19 cellular contexts compared by ENCODE assay signal in the genomic region with DNA sequence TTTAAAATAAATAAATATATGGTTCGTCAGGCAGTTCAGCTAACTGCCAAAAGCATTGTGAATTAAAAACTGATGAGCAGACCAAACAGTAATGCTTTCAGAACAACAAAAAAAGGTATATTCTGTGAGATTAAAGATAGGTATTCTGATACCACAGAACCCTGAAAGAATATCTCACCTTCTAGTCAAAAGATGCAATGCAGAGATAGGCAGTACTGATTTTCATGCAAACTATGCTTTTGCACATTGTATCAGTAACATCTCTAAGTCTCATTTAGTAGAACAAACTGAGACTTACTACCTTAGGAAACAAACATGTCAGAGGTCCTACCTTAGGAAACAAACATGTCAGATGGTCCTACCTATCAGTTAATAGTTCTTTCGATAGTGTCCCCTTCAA. TPM values are rescaled to one million over a fixed set of nuclear protein-coding genes. Genes with fewer than 3 reads are reported as not detected.
DNase-seq lines count a peak whose midpoint lies in the region; ATAC-seq and TF ChIP-seq lines count a peak whose summit lies in the region.
"Had no signal": no experiment of that assay in that cellular context is flagged by ENCODE, and none has a peak within 500 bp of the region (broad histone marks: within the 10 kb centered on the region; RNA-seq: fewer than 3 reads in every experiment).

No MANE protein-coding gene starts in this region.

- no peak overlapping the region for H3K9ac ChIP-seq in parathyroid adenoma
- H3K9ac ChIP-seq: BLaER1 treated with 17β-estradiol and CSF1 and Interleukin-3, amounts not matched to agents 10 nM and 100 nM had no signal

- H3K9me3 Mint-ChIP-seq in natural killer cell, result no peaks in the 10 kb centered on the region
- no peaks in the 10 kb centered on the region for H3K9me3 Mint-ChIP-seq in natural killer cell treated with Interleukin-12 subunit alpha and Interleukin-12 subunit beta and Interleukin-15 and Interleukin-18, amount 100 ng/mL, for 72 hours
- no peaks in the 10 kb centered on the region for H3K9me3 Mint-ChIP-seq in T-helper 2 cell treated with Interferon-gamma antibody and Interleukin-4, amounts not matched to agents 5 μg/mL and 100 μg/mL, for 36 hours
- H3K9me3 Mint-ChIP-seq: CD14-positive monocyte; CD4-positive, alpha-beta T cell; CD8-positive, alpha-beta memory T cell; GM23338; H9 had no signal

- H3K4me2 ChIP-seq in parathyroid adenoma (ENCODE audit: low read length), result peak overlapping the region; percentile 32
- H3K4me2 ChIP-seq: BLaER1 treated with 17β-estradiol and CSF1 and Interleukin-3, amounts not matched to agents 10 nM and 100 nM; GM23338 had no signal

- peak overlapping the region; percentile 14 to 44 for H3K27ac Mint-ChIP-seq in natural killer cell
- H3K27ac Mint-ChIP-seq in natural killer cell treated with Interleukin-12 subunit alpha and Interleukin-12 subunit beta and Interleukin-15 and Interleukin-18, amount 100 ng/mL, for 72 hours, result no peak overlapping the region
- H3K27ac Mint-ChIP-seq in T-helper 2 cell treated with Interferon-gamma antibody and Interleukin-4, amounts not matched to agents 5 μg/mL and 100 μg/mL, for 36 hours, result peak overlapping the region; percentile 35
- H3K27ac Mint-ChIP-seq: GM23338, H9 had no signal

- no peak overlapping the region for H3K4me3 Mint-ChIP-seq in natural killer cell
- no peak overlapping the region for H3K4me3 Mint-ChIP-seq in natural killer cell treated with Interleukin-12 subunit alpha and Interleukin-12 subunit beta and Interleukin-15 and Interleukin-18, amount 100 ng/mL, for 72 hours
- no peak overlapping the region for H3K4me3 Mint-ChIP-seq in T-helper 2 cell treated with Interferon-gamma antibody and Interleukin-4, amounts not matched to agents 5 μg/mL and 100 μg/mL, for 36 hours
- H3K4me3 Mint-ChIP-seq: CD14-positive monocyte; CD4-positive, alpha-beta T cell; GM23338; H9 had no signal

- H3K4me1 ChIP-seq in parathyroid adenoma, result peaks cover 9% of the 10 kb centered on the region
- H3K4me1 ChIP-seq: BLaER1 treated with 17β-estradiol and CSF1 and Interleukin-3, amounts not matched to agents 10 nM and 100 nM had no signal

- no peaks in the 10 kb centered on the region for H3K27me3 Mint-ChIP-seq in natural killer cell (ENCODE audit: low read depth in 2 of 2)
- H3K27me3 Mint-ChIP-seq in natural killer cell treated with Interleukin-12 subunit alpha and Interleukin-12 subunit beta and Interleukin-15 and Interleukin-18, amount 100 ng/mL, for 72 hours, result no peaks in the 10 kb centered on the region
- no peaks in the 10 kb centered on the region for H3K27me3 Mint-ChIP-seq in T-helper 2 cell treated with Interferon-gamma antibody and Interleukin-4, amounts not matched to agents 5 μg/mL and 100 μg/mL, for 36 hours (ENCODE audit: low read depth)
- H3K27me3 Mint-ChIP-seq: CD4-positive, alpha-beta T cell had no signal

- peaks cover 40 to 42% of the 10 kb centered on the region in 2 donors for H3K4me1 Mint-ChIP-seq in natural killer cell
- peaks cover 24 to 33% of the 10 kb centered on the region in 2 donors for H3K4me1 Mint-ChIP-seq in natural killer cell treated with Interleukin-12 subunit alpha and Interleukin-12 subunit beta and Interleukin-15 and Interleukin-18, amount 100 ng/mL, for 72 hours (ENCODE audit: low read depth in 2 of 2)
- peaks cover 28% of the 10 kb centered on the region for H3K4me1 Mint-ChIP-seq in T-helper 2 cell treated with Interferon-gamma antibody and Interleukin-4, amounts not matched to agents 5 μg/mL and 100 μg/mL, for 36 hours (ENCODE audit: low read depth)
- H3K4me1 Mint-ChIP-seq: CD14-positive monocyte had no signal

- H3K36me3 ChIP-seq in parathyroid adenoma (ENCODE audit: control insufficient read depth, insufficient read depth, low read length), result no peaks in the 10 kb centered on the region
- H3K36me3 ChIP-seq: BE2C had no signal

- ATAC-seq in natural killer cell, result no peak
- ATAC-seq in natural killer cell treated with Interleukin-12 subunit alpha and Interleukin-12 subunit beta and Interleukin-15 and Interleukin-18, amount 100 ng/mL, for 72 hours, result no peak
- no peak for ATAC-seq in HG02870 (IDR thresholded peaks at IDR 0.05; ENCODE audit: unreplicated experiment)
- no peak for ATAC-seq in HG03045 (IDR thresholded peaks at IDR 0.05; ENCODE audit: unreplicated experiment)
- ATAC-seq: GM23338, HCT116 had no signal

- no peaks in the 10 kb centered on the region for H3K9me3 ChIP-seq in parathyroid adenoma (ENCODE audit: control insufficient read depth, low read length)
- H3K9me3 ChIP-seq: BE2C had no signal

- TF ChIP-seq CTCF in natural killer cell (IDR thresholded peaks at IDR 0.05) (no peak), parathyroid adenoma (IDR thresholded peaks at IDR 0.05) (no peak)

- no peak overlapping the region for H3K4me3 ChIP-seq in parathyroid adenoma (ENCODE audit: low read depth, low read length)
- H3K4me3 ChIP-seq: BLaER1 treated with 17β-estradiol and CSF1 and Interleukin-3, amounts not matched to agents 10 nM and 100 nM; GM23338 had no signal

- no peaks in the 10 kb centered on the region for H3K36me3 Mint-ChIP-seq in natural killer cell
- peaks cover 5% of the 10 kb centered on the region for H3K36me3 Mint-ChIP-seq in natural killer cell treated with Interleukin-12 subunit alpha and Interleukin-12 subunit beta and Interleukin-15 and Interleukin-18, amount 100 ng/mL, for 72 hours
- peaks cover 34% of the 10 kb centered on the region for H3K36me3 Mint-ChIP-seq in T-helper 2 cell treated with Interferon-gamma antibody and Interleukin-4, amounts not matched to agents 5 μg/mL and 100 μg/mL, for 36 hours (ENCODE audit: low read depth)

- no peaks in the 10 kb centered on the region for H3K27me3 ChIP-seq in parathyroid adenoma (ENCODE audit: control insufficient read depth, insufficient read depth, low read length)
- H3K27me3 ChIP-seq: BE2C; BLaER1 treated with 17β-estradiol and CSF1 and Interleukin-3, amounts not matched to agents 10 nM and 100 nM had no signal

- H3K27ac ChIP-seq in parathyroid adenoma, result no peak overlapping the region
- H3K27ac ChIP-seq: 22Rv1; BLaER1 treated with 17β-estradiol and CSF1 and Interleukin-3, amounts not matched to agents 10 nM and 100 nM had no signal

- intact Hi-C loops in natural killer cell (cut with micrococcal nuclease), result no loop called here

- DNase-seq in natural killer cell (no peak), foreskin melanocyte (no peak)
- no peak for DNase-seq in natural killer cell treated with Interleukin-12 subunit alpha and Interleukin-12 subunit beta and Interleukin-15 and Interleukin-18, amount 100 ng/mL, for 72 hours (ENCODE audit: low spot score)
- DNase-seq in T-helper 2 cell treated with Interferon-gamma antibody and Interleukin-4, amounts not matched to agents 5 μg/mL and 100 μg/mL, for 36 hours (ENCODE audit: low spot score), result no peak
- DNase-seq: BE2C; CD4-positive, alpha-beta T cell; CD8-positive, alpha-beta memory T cell; DMS53; DMS79 treated with DMSO at 0.1 percent for 48 hours; GF-D8; H9 had no signal

- H3K79me2 ChIP-seq in parathyroid adenoma, result peaks cover 44% of the 10 kb centered on the region

- H2AFZ ChIP-seq in parathyroid adenoma, result no peak overlapping the region
- H2AFZ ChIP-seq: GM23338 had no signal

RNA-seq across cellular contexts. Expression of gene CUL3, which starts 32.4 kb away (rescaled TPM):
- 100 to 1,000 TPM; 102 to 125 (median 115) TPM for total RNA-seq in natural killer cell
- total RNA-seq in natural killer cell treated with Interleukin-12 subunit alpha and Interleukin-12 subunit beta and Interleukin-15 and Interleukin-18, amount 100 ng/mL, for 72 hours, result 100 to 1,000 TPM in 1 of 2 donors, 10 to 100 TPM in 1; 86.4 to 103 TPM

Comparison
In these comparisons a context has a peak if more than half of its experiments do, and no peak if none do; other contexts are left out.
1. H3K27ac Mint-ChIP-seq: peak in natural killer cell (2 of 2) and T-helper 2 cell treated with Interferon-gamma antibody and Interleukin-4, amounts not matched to agents 5 μg/mL and 100 μg/mL, for 36 hours (single experiment); none in natural killer cell treated with Interleukin-12 subunit alpha and Interleukin-12 subunit beta and Interleukin-15 and Interleukin-18, amount 100 ng/mL, for 72 hours (0 of 2).